ENCODE assay signal across 12 cellular contexts in the genomic region with DNA sequence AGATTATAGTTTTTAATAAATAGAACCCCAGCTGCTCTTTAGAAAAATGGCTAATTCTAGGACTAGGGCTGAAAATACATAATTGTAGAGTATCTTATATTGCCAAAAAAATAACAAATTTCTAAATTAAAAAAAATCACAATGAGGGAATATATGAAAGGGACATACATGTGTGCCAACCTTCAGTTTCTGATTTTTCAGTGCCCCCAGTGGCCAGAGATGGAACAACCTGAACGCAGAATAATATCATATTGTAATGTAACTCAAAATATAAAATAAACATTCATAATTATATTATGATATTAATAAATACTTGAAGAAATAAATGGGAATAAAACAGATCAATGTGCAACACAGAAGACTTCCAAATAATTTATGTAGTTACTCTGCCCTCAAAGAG.
DNase-seq lines count a peak whose midpoint lies in the region; ATAC-seq and TF ChIP-seq lines count a peak whose summit lies in the region.
"Had no signal": no experiment of that assay in that cellular context is flagged by ENCODE, and none has a peak within 500 bp of the region (broad histone marks: within the 10 kb centered on the region; RNA-seq: fewer than 3 reads in every experiment).

No MANE protein-coding gene starts in this region.

- H3K27me3 ChIP-seq in heart left ventricle (no peaks in the 10 kb centered on the region), PC-3 (ENCODE audit: low read length) (no peaks in the 10 kb centered on the region), upper lobe of right lung (no peaks in the 10 kb centered on the region)
- H3K27me3 ChIP-seq: vagina had no signal

- ATAC-seq in heart left ventricle (no peak), Right ventricle myocardium inferior (no peak), PC-3 (no peak), upper lobe of right lung (no peak), GM18867 (IDR thresholded peaks at IDR 0.05; ENCODE audit: unreplicated experiment) (no peak)
- ATAC-seq: natural killer cell had no signal

- DNase-seq in heart left ventricle (no peak), Right ventricle myocardium inferior (ENCODE audit: missing footprints) (no peak), PC-3 (peak; percentile 23), fibroblast of mammary gland (ENCODE audit: low read depth) (no peak), upper lobe of right lung (no peak), NCI-H446 treated with DMSO at 0.1 percent for 48 hours (lab: John Stamatoyannopoulos, UW) (no peak), Ammon's horn (ENCODE audit: low spot score) (no peak)
- DNase-seq: C1 segment of cervical spinal cord; natural killer cell; stimulated activated CD4-positive, alpha-beta T cell treated with anti-CD3 and anti-CD28 coated beads, Interleukin-4, amount 100 ng/mL, for 24 hours had no signal

- H3K9me3 ChIP-seq in heart left ventricle, result peaks cover 0 to 5% (median 0%) of the 10 kb centered on the region in 12 donors
- H3K9me3 ChIP-seq in PC-3 (ENCODE audit: low read length), result no peaks in the 10 kb centered on the region
- no peaks in the 10 kb centered on the region for H3K9me3 ChIP-seq in upper lobe of right lung
- H3K9me3 ChIP-seq: vagina had no signal

- H3K27ac ChIP-seq in heart left ventricle (no peak overlapping the region), PC-3 (ENCODE audit: low read length) (no peak overlapping the region), upper lobe of right lung (no peak overlapping the region)
- H3K27ac ChIP-seq: vagina had no signal

- no peaks in the 10 kb centered on the region for H3K36me3 ChIP-seq in heart left ventricle
- H3K36me3 ChIP-seq in PC-3 (ENCODE audit: low read depth, low read length), result no peaks in the 10 kb centered on the region
- H3K36me3 ChIP-seq in upper lobe of right lung, result no peaks in the 10 kb centered on the region
- H3K36me3 ChIP-seq: vagina had no signal

- 80 to 83% (median 81%) methylated on average over 1 of the region's 1 CpG for WGBS in heart left ventricle, 4 donors

- POLR2A ChIA-PET in PC-3 (lab: Charles Lee; ENCODE audit: unreplicated experiment), result no interaction called here

- intact Hi-C loops in heart left ventricle (cut with DNase I) (loop anchor here in 1 of 10 donors (10.0 kb wide), 1 partner anchor 194 kb away; no protein-coding TSS in a partner anchor), Right ventricle myocardium inferior (cut with DNase I) (no loop called here), PC-3 (cut with micrococcal nuclease) (loop anchor here (10.0 kb wide), 2 partner anchors 316 to 776 kb away; no protein-coding TSS in a partner anchor), upper lobe of right lung (cut with DNase I) (no loop called here)

- no peak overlapping the region for H2AFZ ChIP-seq in PC-3 (ENCODE audit: low read length)

- TF ChIP-seq CTCF in heart left ventricle (IDR thresholded peaks at IDR 0.05) (peak in 11 of 12 donors; percentile 27 to 64 (median 48)), PC-3 (conservative IDR thresholded peaks at IDR 0.05; ENCODE audit: low read depth, low read length) (peak; percentile 60), fibroblast of mammary gland (conservative IDR thresholded peaks at IDR 0.05; ENCODE audit: control insufficient read depth, insufficient read depth, low read depth, low read length) (peak; percentile 68), upper lobe of right lung (IDR thresholded peaks at IDR 0.05) (peak; percentile 55)

- no peaks in the 10 kb centered on the region for H3K9me2 ChIP-seq in PC-3 (replicated peaks; ENCODE audit: low read length)

- TF ChIP-seq POLR2A in heart left ventricle (IDR thresholded peaks at IDR 0.05), result no peak

- H4K20me1 ChIP-seq in PC-3 (ENCODE audit: low read length), result no peaks in the 10 kb centered on the region

- H3K4me1 ChIP-seq in heart left ventricle (no peaks in the 10 kb centered on the region), PC-3 (ENCODE audit: insufficient read depth, low read length) (0 out of 2 replicates have a peak, but pooled peaks cover 5% of the 10 kb centered on the region), upper lobe of right lung (no peaks in the 10 kb centered on the region)
- H3K4me1 ChIP-seq: vagina had no signal

- CTCF ChIA-PET in PC-3 (lab: Charles Lee), result no interaction called here

- no peaks in the 10 kb centered on the region for H3F3A ChIP-seq in PC-3 (ENCODE audit: low read length, unreplicated experiment)

- H3K4me3 ChIP-seq in heart left ventricle (no peak overlapping the region), PC-3 (ENCODE audit: low read length) (no peak overlapping the region), fibroblast of mammary gland (ENCODE audit: control insufficient read depth, low read depth, low read length) (no peak overlapping the region), upper lobe of right lung (no peak overlapping the region)
- H3K4me3 ChIP-seq: vagina had no signal

- no peak overlapping the region for H3K9ac ChIP-seq in PC-3 (ENCODE audit: low read length)

- no peak overlapping the region for H3K4me2 ChIP-seq in PC-3 (ENCODE audit: low read length)

- BruUV-seq in PC-3 (replicated peaks; lab: Mats Ljungman, UMichigan), result no TSS peak

- H3K79me2 ChIP-seq in PC-3 (ENCODE audit: low read length), result no peaks in the 10 kb centered on the region
